ENCODE assay signal across 1 cellular context in the genomic region with DNA sequence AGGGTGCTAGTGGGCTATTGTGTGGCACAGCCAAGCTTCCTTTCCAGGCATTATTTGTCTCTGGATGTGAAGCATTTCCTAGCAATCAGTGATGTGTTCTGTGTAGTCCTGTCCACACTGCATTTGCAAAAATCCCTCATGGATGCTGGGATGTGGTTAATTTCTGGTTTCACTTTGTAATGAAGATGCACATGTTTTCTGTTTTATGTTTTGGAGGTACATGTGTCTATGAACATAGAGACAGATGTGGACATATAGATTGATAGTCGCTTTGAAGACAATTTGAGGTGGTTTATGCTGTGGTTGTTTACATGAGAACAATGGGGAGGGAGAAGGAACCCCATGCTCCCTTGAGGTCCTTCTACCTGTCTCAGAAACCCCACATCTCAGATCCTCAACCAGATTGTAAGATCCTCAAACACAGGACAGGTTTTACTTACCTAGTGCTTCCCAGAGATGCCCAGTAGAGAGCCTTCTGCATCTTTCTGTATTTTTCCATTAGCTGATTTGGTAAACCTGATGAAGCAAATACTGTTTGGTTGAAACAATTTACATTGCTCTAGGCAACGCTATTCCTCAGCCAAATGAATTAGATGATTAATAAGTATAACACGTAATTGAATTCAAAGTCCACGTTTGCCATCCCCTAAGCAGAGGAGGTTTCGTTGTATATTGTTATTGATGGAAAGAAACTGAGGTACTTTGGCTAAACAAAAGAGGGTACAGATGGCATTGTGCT.
TF ChIP-seq lines count a peak whose summit lies in the region.

No MANE protein-coding gene starts in this region.

TF ChIP-seq in HepG2, 621 proteins besides CTCF, POLR2A, EP300 and RAD21:
- TF ChIP-seq HNF4G (IDR thresholded peaks at IDR 0.05; ENCODE audit: borderline replicate concordance, low read depth, low read length) (no peak), HNF4G (CRISPR knock-in tag; IDR thresholded peaks at IDR 0.05; ENCODE audit: borderline replicate concordance, low read depth) (no peak), ETS1 (CRISPR knock-in tag; IDR thresholded peaks at IDR 0.05) (no peak), TAF1 (CRISPR knock-in tag; IDR thresholded peaks at IDR 0.05) (no peak), NFE2L2 (IDR thresholded peaks at IDR 0.05; ENCODE audit: low read length) (no peak), ZNF543 (CRISPR knock-in tag; IDR thresholded peaks at IDR 0.05) (no peak), TRAFD1 (CRISPR knock-in tag; IDR thresholded peaks at IDR 0.05; ENCODE audit: borderline replicate concordance) (no peak), ZNF598 (CRISPR knock-in tag; IDR thresholded peaks at IDR 0.05; ENCODE audit: borderline replicate concordance) (no peak)
- TF ChIP-seq, protein P1, sequence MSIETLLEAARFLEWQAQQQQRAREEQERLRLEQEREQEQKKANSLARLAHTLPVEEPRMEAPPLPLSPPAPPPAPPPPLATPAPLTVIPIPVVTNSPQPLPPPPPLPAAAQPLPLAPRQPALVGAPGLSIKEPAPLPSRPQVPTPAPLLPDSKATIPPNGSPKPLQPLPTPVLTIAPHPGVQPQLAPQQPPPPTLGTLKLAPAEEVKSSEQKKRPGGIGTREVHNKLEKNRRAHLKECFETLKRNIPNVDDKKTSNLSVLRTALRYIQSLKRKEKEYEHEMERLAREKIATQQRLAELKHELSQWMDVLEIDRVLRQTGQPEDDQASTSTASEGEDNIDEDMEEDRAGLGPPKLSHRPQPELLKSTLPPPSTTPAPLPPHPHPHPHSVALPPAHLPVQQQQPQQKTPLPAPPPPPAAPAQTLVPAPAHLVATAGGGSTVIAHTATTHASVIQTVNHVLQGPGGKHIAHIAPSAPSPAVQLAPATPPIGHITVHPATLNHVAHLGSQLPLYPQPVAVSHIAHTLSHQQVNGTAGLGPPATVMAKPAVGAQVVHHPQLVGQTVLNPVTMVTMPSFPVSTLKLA (IDR thresholded peaks at IDR 0.05), result peak; percentile 91
